ENCODE assay signal across 8 cellular contexts in genomic region chr3:181695661-181696491, GRCh38. TPM values are rescaled to one million over a fixed set of nuclear protein-coding genes. Genes with fewer than 3 reads are reported as not detected.
DNase-seq lines count a peak whose midpoint lies in the region; ATAC-seq and TF ChIP-seq lines count a peak whose summit lies in the region.
"Had no signal": no experiment of that assay in that cellular context is flagged by ENCODE, and none has a peak within 500 bp of the region (broad histone marks: within the 10 kb centered on the region; RNA-seq: fewer than 3 reads in every experiment).

No MANE protein-coding gene starts in this region.

- H3K4me1 ChIP-seq in left lung: peaks cover 13 to 17% of the 10 kb centered on the region in 2 donors

- H3K27me3 Mint-ChIP-seq in dendritic cell treated with granulocyte-macrophage colony-stimulating factor and Interleukin-4, amounts not matched to agents 40 ng/mL and 50 ng/mL, for 4 days: peaks cover 77% of the 10 kb centered on the region

- peak; percentile 67 for ATAC-seq in left lung

- peaks cover 19% of the 10 kb centered on the region for H3K4me1 Mint-ChIP-seq in dendritic cell treated with granulocyte-macrophage colony-stimulating factor and Interleukin-4, amounts not matched to agents 40 ng/mL and 50 ng/mL, for 4 days (ENCODE audit: low read depth)

- peak overlapping the region; percentile 7; the same call in 1 of the 2 replicates for H3K4me3 ChIP-seq in MG63
- peak overlapping the region; percentile 25 to 28 for H3K4me3 ChIP-seq in left lung

- H3K36me3 ChIP-seq in MG63 (no peaks in the 10 kb centered on the region), left lung (no peaks in the 10 kb centered on the region)

- H3K36me3 Mint-ChIP-seq in dendritic cell treated with granulocyte-macrophage colony-stimulating factor and Interleukin-4, amounts not matched to agents 40 ng/mL and 50 ng/mL, for 4 days (ENCODE audit: low read depth): no peaks in the 10 kb centered on the region

- H3K9me3 Mint-ChIP-seq in dendritic cell treated with granulocyte-macrophage colony-stimulating factor and Interleukin-4, amounts not matched to agents 40 ng/mL and 50 ng/mL, for 4 days: peaks cover 9% of the 10 kb centered on the region

- H3K27ac ChIP-seq in left lung (no peak overlapping the region), substantia nigra (ENCODE audit: low read depth, low read length, poor library complexity, severe bottlenecking) (peak overlapping the region; percentile 99)

- no peak overlapping the region for H3K27ac Mint-ChIP-seq in dendritic cell treated with granulocyte-macrophage colony-stimulating factor and Interleukin-4, amounts not matched to agents 40 ng/mL and 50 ng/mL, for 4 days

- peak overlapping the region; percentile 62 for H3K4me3 Mint-ChIP-seq in dendritic cell treated with granulocyte-macrophage colony-stimulating factor and Interleukin-4, amounts not matched to agents 40 ng/mL and 50 ng/mL, for 4 days

- H3K9me3 ChIP-seq in MG63 (no peaks in the 10 kb centered on the region), left lung (no peaks in the 10 kb centered on the region)

- peaks cover 50% of the 10 kb centered on the region for H3K27me3 ChIP-seq in MG63
- H3K27me3 ChIP-seq in left lung: peaks cover 54 to 86% of the 10 kb centered on the region in 2 donors

- TF ChIP-seq CTCF in left lung (IDR thresholded peaks at IDR 0.05): no peak

- intact Hi-C loops in dendritic cell treated with granulocyte-macrophage colony-stimulating factor and Interleukin-4, amounts not matched to agents 40 ng/mL and 50 ng/mL, for 4 days (cut with micrococcal nuclease): no loop called here
- intact Hi-C loops in left lung (cut with DNase I): no loop called here

- DNase-seq in MG63: no peak
- peak in 1 of 2 donors; percentile 77 for DNase-seq in left lung
- DNase-seq in substantia nigra (lab: John Stamatoyannopoulos, UW): peak in 38 of 49 donors; percentile 14 to 72 (median 46)
- no peak for DNase-seq in kidney glomerular epithelial cell (lab: John Stamatoyannopoulos, UW)
- DNase-seq in T-helper 9 cell: no peak
- no peak for DNase-seq in stimulated activated naive CD4-positive, alpha-beta T cell treated with Interleukin-2 at 50 U/mL for 16 hours (lab: John Stamatoyannopoulos, UW)
- DNase-seq: NCI-H1092 had no signal

RNA-seq across cellular contexts. Expression of gene SOX2, which starts 15.8 kb away (rescaled TPM):
- total RNA-seq in MG63 (2014; rRNA removed; shearing (Covaris generic); ENCODE audit: low replicate concordance): 0.07 TPM in 1 of 2 replicates, not detected in the other
- total RNA-seq in left lung: 1 to 10 TPM in 1 of 2 donors, not detected in 1; 2.4 TPM

Comparison
In these comparisons a context has a peak if more than half of its experiments do, and no peak if none do; other contexts are left out.
1. DNase-seq: peak in substantia nigra (38 of 49); none in MG63 (single experiment), kidney glomerular epithelial cell (single experiment), T-helper 9 cell (single experiment) and stimulated activated naive CD4-positive, alpha-beta T cell treated with Interleukin-2 at 50 U/mL for 16 hours (single experiment).